Comparison of ENCODE assay signal across 8 cellular contexts in the genomic region with DNA sequence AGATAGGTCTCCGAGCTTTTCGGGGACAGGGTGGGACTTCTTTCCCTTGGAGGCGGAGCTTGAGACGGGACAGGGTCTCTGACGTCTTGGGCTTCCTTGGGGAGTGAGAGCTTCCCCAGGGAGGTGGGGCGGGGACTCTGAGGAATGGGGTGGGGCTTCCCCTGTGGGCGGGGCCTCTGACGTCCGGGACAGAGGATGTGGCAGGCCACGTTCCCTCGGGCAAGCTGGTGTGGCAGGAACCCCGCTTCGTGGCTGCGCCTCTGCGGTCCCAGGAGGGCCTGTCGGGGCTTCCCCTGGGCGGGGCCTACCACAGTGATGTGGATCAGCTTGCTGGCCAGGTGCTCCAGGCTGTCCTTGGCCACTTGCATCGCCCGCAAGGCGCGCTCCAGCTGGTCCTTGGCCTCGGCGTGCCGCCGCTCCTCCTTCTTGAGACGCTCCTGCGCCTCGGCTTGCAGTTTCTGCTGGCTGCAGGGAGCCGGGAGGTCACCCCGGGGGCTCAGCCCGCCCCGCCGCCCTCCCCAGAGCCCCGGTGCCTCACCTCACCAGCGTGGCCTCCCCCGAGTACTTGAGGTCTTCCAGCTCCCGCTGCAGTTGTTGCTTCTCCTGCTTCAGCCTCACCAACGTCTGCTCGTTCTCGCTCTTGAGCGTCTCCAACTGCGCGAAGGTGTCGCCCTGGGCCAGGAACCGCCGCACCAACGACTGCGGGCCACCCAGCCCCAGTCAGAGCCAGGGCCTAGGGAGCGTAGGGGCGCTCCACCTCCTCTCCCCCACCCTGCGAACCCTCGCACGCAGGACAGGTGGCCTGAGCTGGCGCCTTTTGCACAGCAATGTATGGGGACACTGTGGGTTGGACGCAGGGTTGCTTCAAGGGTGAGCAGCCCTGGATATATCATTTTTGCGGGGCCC.
DNase-seq lines count a peak whose midpoint lies in the region; ATAC-seq lines count a peak whose summit lies in the region.

No MANE protein-coding gene starts in this region.

- H3K27ac ChIP-seq in skin epidermis, result peak overlapping the region in 3 of 21 experiments; percentile 47 to 57 (median 57)

- peak; percentile 59 for ATAC-seq in HG02678 (IDR thresholded peaks at IDR 0.05; ENCODE audit: unreplicated experiment)
- no peak for ATAC-seq in GM19351 (IDR thresholded peaks at IDR 0.05; ENCODE audit: unreplicated experiment)

- H3K4me3 ChIP-seq in skin epidermis, result peak overlapping the region; percentile 5 to 26 (median 17)

- DNase-seq in DMS79 treated with DMSO at 0.1 percent for 48 hours (lab: John Stamatoyannopoulos, UW) (peak; percentile 34), T follicular helper cell (ENCODE audit: low read depth) (peak; percentile 18), hepatic stellate cell (ENCODE audit: low spot score) (peak; percentile 73), NCI-H1694 treated with DMSO at 0.1 percent for 48 hours (lab: John Stamatoyannopoulos, UW) (no peak)
- peak; percentile 20 for DNase-seq in activated naive CD8-positive, alpha-beta T cell treated with anti-CD3 and anti-CD28 coated beads, Interleukin-2, amount 50 U/mL, for 16 hours (ENCODE audit: low read depth, low spot score)
